ENCODE assay signal across 1 cellular context in genomic region chrX:143340190-143340589, GRCh38.
TF ChIP-seq lines count a peak whose summit lies in the region.

No MANE protein-coding gene starts in this region.

TF ChIP-seq in GM23338, 12 proteins besides CTCF, POLR2A, EP300 and RAD21 (continued from another document):
- TF ChIP-seq ZNF462 (CRISPR knock-in tag; IDR thresholded peaks at IDR 0.05): no peak
